In genomic region chr11:67606150-67606476, GRCh38 we compare ENCODE assay signal across 8 cellular contexts. TPM values are rescaled to one million over a fixed set of nuclear protein-coding genes. Genes with fewer than 3 reads are reported as not detected.
DNase-seq lines count a peak whose midpoint lies in the region; ATAC-seq and TF ChIP-seq lines count a peak whose summit lies in the region.

No MANE protein-coding gene starts in this region.

- peak overlapping the region; percentile 71 for H3K27ac Mint-ChIP-seq in activated naive CD8-positive, alpha-beta T cell treated with anti-CD3 and anti-CD28 coated beads for 36 hours

- peak overlapping the region; percentile 97 for H3K4me3 ChIP-seq in iPS-18c (ENCODE audit: insufficient read depth, low read depth, low read length)
- H3K4me3 ChIP-seq in stomach = peak overlapping the region; percentile 96 to 99 (median 98)

- no peak for TF ChIP-seq POLR2A in stomach (IDR thresholded peaks at IDR 0.05)

- peaks cover 24 to 29% (median 27%) of the 10 kb centered on the region in 4 donors for H3K36me3 ChIP-seq in stomach

- peak overlapping the region in 4 of 5 donors; percentile 81 to 92 (median 91) for H3K27ac ChIP-seq in stomach

- intact Hi-C loops in stomach (cut with DNase I; ENCODE audit: low total_unique reads) = no loop called here

- peaks cover 16 to 41% (median 27%) of the 10 kb centered on the region in 4 donors for H3K4me1 ChIP-seq in stomach

- 31 to 42% (median 37%) methylated on average over 11 to 14 of the region's 14 CpGs for WGBS in stomach, 5 donors

- H3K27me3 Mint-ChIP-seq in activated naive CD8-positive, alpha-beta T cell treated with anti-CD3 and anti-CD28 coated beads for 36 hours = peaks cover 15% of the 10 kb centered on the region

- H3K27me3 ChIP-seq in stomach = no peaks in the 10 kb centered on the region

- ATAC-seq in HG02571 (IDR thresholded peaks at IDR 0.05; ENCODE audit: unreplicated experiment) (peak; percentile 10), HG02840 (IDR thresholded peaks at IDR 0.05; ENCODE audit: low FRiP score, unreplicated experiment) (no peak)

- no peak for TF ChIP-seq CTCF in stomach (IDR thresholded peaks at IDR 0.05)

- no peak for DNase-seq in activated naive CD8-positive, alpha-beta T cell treated with anti-CD3 and anti-CD28 coated beads for 36 hours
- DNase-seq in stomach (no peak), NCI-H1436 (lab: John Stamatoyannopoulos, UW) (no peak), mucosa of gallbladder (ENCODE audit: low spot score) (no peak), KG1 (lab: John Stamatoyannopoulos, UW) (no peak)

- no peaks in the 10 kb centered on the region for H3K9me3 ChIP-seq in iPS-18c (ENCODE audit: control insufficient read depth, insufficient read depth, low read length)
- H3K9me3 ChIP-seq in stomach = no peaks in the 10 kb centered on the region

- H3K4me3 Mint-ChIP-seq in activated naive CD8-positive, alpha-beta T cell treated with anti-CD3 and anti-CD28 coated beads for 36 hours = peak overlapping the region; percentile 94

- no peaks in the 10 kb centered on the region for H3K9me3 Mint-ChIP-seq in activated naive CD8-positive, alpha-beta T cell treated with anti-CD3 and anti-CD28 coated beads for 36 hours

- H3K4me1 Mint-ChIP-seq in activated naive CD8-positive, alpha-beta T cell treated with anti-CD3 and anti-CD28 coated beads for 36 hours = peaks cover 11% of the 10 kb centered on the region

- TF ChIP-seq EP300 in stomach (IDR thresholded peaks at IDR 0.05) = no peak

- H3K36me3 Mint-ChIP-seq in activated naive CD8-positive, alpha-beta T cell treated with anti-CD3 and anti-CD28 coated beads for 36 hours = peaks cover 14% of the 10 kb centered on the region

RNA-seq across cellular contexts. Expression of gene NDUFV1, which starts 0.6 kb away (rescaled TPM):
- 100 to 1,000 TPM; 317 to 321 TPM for total RNA-seq in activated naive CD8-positive, alpha-beta T cell treated with anti-CD3 and anti-CD28 coated beads for 36 hours
- total RNA-seq in stomach (100 to 1,000 TPM; 186 to 806 (median 497) TPM), mucosa of gallbladder (202 TPM)
- polyA plus RNA-seq in stomach = 100 to 1,000 TPM; 148 to 193 (median 181) TPM

RNA-seq across cellular contexts. Expression of gene GSTP1, which starts 22.5 kb away (rescaled TPM):
- total RNA-seq in activated naive CD8-positive, alpha-beta T cell treated with anti-CD3 and anti-CD28 coated beads for 36 hours = 100 to 1,000 TPM; 452 to 465 TPM
- total RNA-seq in stomach (100 to 1,000 TPM; 393 to 726 (median 523) TPM), mucosa of gallbladder (1,142 TPM)
- polyA plus RNA-seq in stomach = 1,000 to 10,000 TPM in 2 of 3 donors, 100 to 1,000 TPM in 1; 670 to 2,840 (median 1,703) TPM

RNA-seq across cellular contexts. Expression of gene NUDT8, which starts 23.6 kb away (rescaled TPM):
- 10 to 100 TPM; 30.2 to 31.0 TPM for total RNA-seq in activated naive CD8-positive, alpha-beta T cell treated with anti-CD3 and anti-CD28 coated beads for 36 hours
- total RNA-seq in stomach (100 to 1,000 TPM in 1 of 5 donors, 1 to 10 TPM in 2, not detected in 2; 4.6 to 333 (median 8.8) TPM), mucosa of gallbladder (17.8 TPM)
- polyA plus RNA-seq in stomach = 10 to 100 TPM; 15.0 to 41.0 (median 19.5) TPM

RNA-seq across cellular contexts. Expression of gene TBX10, which starts 33.5 kb away (rescaled TPM):
- total RNA-seq in activated naive CD8-positive, alpha-beta T cell treated with anti-CD3 and anti-CD28 coated beads for 36 hours = not detected
- total RNA-seq in stomach (not detected), mucosa of gallbladder (0.14 TPM)
- not detected for polyA plus RNA-seq in stomach

RNA-seq across cellular contexts. Expression of gene ACY3, which starts 44.4 kb away (rescaled TPM):
- total RNA-seq in activated naive CD8-positive, alpha-beta T cell treated with anti-CD3 and anti-CD28 coated beads for 36 hours = under 1 TPM; 0.27 to 0.70 TPM
- total RNA-seq in stomach (10 to 100 TPM in 1 of 5 donors, 1 to 10 TPM in 2, under 1 TPM in 1, not detected in 1; 0.45 to 17.1 (median 1.1) TPM), mucosa of gallbladder (16.0 TPM)
- 1 to 10 TPM; 7.5 to 9.1 (median 8.7) TPM for polyA plus RNA-seq in stomach
